In the genomic region with DNA sequence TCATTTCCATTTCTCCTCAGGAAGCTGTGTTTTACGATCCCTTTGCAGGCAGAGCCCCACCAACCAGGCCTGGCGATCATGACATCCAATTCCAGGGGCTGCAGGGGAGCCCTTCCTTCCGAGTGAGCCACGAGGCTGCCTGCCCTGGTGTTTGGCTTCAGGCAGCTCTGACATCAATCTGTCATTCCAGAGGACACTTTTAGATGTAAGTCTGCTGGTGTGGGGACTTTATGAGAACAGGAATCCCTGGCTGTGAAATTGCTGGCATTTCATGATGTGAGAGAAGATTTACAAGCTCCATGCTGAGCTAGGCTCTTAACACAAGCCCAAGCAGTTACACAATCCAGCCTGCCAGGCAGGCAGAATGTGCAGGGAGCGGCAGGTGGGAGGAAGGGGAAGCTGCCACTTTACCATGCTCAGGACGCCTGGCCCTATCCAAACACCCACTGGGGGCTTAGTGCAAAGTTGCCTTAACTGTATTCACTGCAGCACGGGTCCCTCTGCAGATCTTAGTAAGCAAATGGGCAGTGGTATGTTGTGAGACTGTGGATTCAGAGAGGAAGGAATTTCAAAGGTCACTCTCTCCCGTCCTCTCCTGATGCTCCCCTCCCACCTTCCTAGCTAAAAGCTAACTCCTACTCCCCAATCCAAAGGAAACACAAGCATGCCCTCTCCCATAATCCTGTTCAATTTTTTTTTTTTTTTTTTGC, we compare ENCODE assay signal across 10 cellular contexts. TPM values are rescaled to one million over a fixed set of nuclear protein-coding genes. Genes with fewer than 3 reads are reported as not detected.
DNase-seq lines count a peak whose midpoint lies in the region; ATAC-seq and TF ChIP-seq lines count a peak whose summit lies in the region.
"Had no signal": no experiment of that assay in that cellular context is flagged by ENCODE, and none has a peak within 500 bp of the region (broad histone marks: within the 10 kb centered on the region; RNA-seq: fewer than 3 reads in every experiment).

No MANE protein-coding gene starts in this region.

- no peaks in the 10 kb centered on the region for H3K9me3 ChIP-seq in suprapubic skin

- no peak for TF ChIP-seq POLR2A in suprapubic skin (IDR thresholded peaks at IDR 0.05)

- POLR2A ChIA-PET in activated CD8-positive, alpha-beta T cell treated with anti-CD3 and anti-CD28 coated beads for 36 hours (lab: Charles Lee), result interaction anchor here (0.7 kb wide), 2 partner anchors 19 to 23 kb away, joined by 3 to 5 read pairs; no protein-coding TSS in a partner anchor

- H3K4me3 ChIP-seq in suprapubic skin, result no peak overlapping the region
- H3K4me3 ChIP-seq: BLaER1 had no signal

- H3K4me1 Mint-ChIP-seq in activated CD8-positive, alpha-beta T cell treated with anti-CD3 and anti-CD28 coated beads for 36 hours (ENCODE audit: low read depth), result peaks cover 3% of the 10 kb centered on the region

- H3K4me3 Mint-ChIP-seq in activated CD8-positive, alpha-beta T cell treated with anti-CD3 and anti-CD28 coated beads for 36 hours, result no peak overlapping the region

- CTCF ChIA-PET in activated CD8-positive, alpha-beta T cell treated with anti-CD3 and anti-CD28 coated beads for 36 hours (lab: Charles Lee), result interaction anchor here (0.6 to 2.7 kb wide), 5 partner anchors 12 to 214 kb away, joined by 3 to 12 read pairs (median 8); no protein-coding TSS in a partner anchor

- no peak for TF ChIP-seq EP300 in suprapubic skin (IDR thresholded peaks at IDR 0.05)

- no peaks in the 10 kb centered on the region for H3K27me3 ChIP-seq in suprapubic skin
- H3K27me3 ChIP-seq: BLaER1 had no signal

- DNase-seq in NCI-H526 (lab: John Stamatoyannopoulos, UW), result peak; percentile 18 to 45
- DNase-seq in NCI-H526 treated with DMSO at 0.1 percent for 48 hours (lab: John Stamatoyannopoulos, UW), result no peak
- DNase-seq in SKM-1 (lab: John Stamatoyannopoulos, UW; ENCODE audit: unreplicated experiment), result peak; percentile 19
- DNase-seq in iris pigment epithelial cell (ENCODE audit: low read depth), result peak; percentile 62
- DNase-seq in suprapubic skin (ENCODE audit: low spot score in 2 of 2), result peak; percentile 68 to 80
- no peak for DNase-seq in activated CD8-positive, alpha-beta T cell treated with anti-CD3 and anti-CD28 coated beads for 36 hours
- no peak for DNase-seq in activated CD4-positive, alpha-beta T cell treated with anti-CD3 and anti-CD28 coated beads for 4 hours

- peaks cover 25% of the 10 kb centered on the region for H3K4me1 ChIP-seq in suprapubic skin

- TF ChIP-seq CTCF in suprapubic skin (IDR thresholded peaks at IDR 0.05), result no peak
- TF ChIP-seq CTCF in activated CD8-positive, alpha-beta T cell treated with anti-CD3 and anti-CD28 coated beads for 36 hours (IDR thresholded peaks at IDR 0.05), result no peak

- H3K27ac Mint-ChIP-seq in activated CD8-positive, alpha-beta T cell treated with anti-CD3 and anti-CD28 coated beads for 36 hours, result no peak overlapping the region

- peaks cover 2% of the 10 kb centered on the region for H3K9me3 Mint-ChIP-seq in activated CD8-positive, alpha-beta T cell treated with anti-CD3 and anti-CD28 coated beads for 36 hours

- intact Hi-C loops in activated CD8-positive, alpha-beta T cell treated with anti-CD3 and anti-CD28 coated beads for 36 hours (cut with micrococcal nuclease), result no loop called here

- H3K36me3 ChIP-seq in suprapubic skin, result no peaks in the 10 kb centered on the region
- H3K36me3 ChIP-seq: BLaER1 had no signal

- no peaks in the 10 kb centered on the region for H3K36me3 Mint-ChIP-seq in activated CD8-positive, alpha-beta T cell treated with anti-CD3 and anti-CD28 coated beads for 36 hours (ENCODE audit: low read depth)

- H3K27ac ChIP-seq in suprapubic skin, result peak overlapping the region; percentile 80
- H3K27ac ChIP-seq: BLaER1 had no signal

- H3K27me3 Mint-ChIP-seq in activated CD8-positive, alpha-beta T cell treated with anti-CD3 and anti-CD28 coated beads for 36 hours, result no peaks in the 10 kb centered on the region

- WGBS in suprapubic skin, result 47% methylated on average over 8 of the region's 8 CpGs

- no peak for ATAC-seq in activated CD8-positive, alpha-beta T cell treated with anti-CD3 and anti-CD28 coated beads for 36 hours
- ATAC-seq in GM19035 (IDR thresholded peaks at IDR 0.05; ENCODE audit: unreplicated experiment), result no peak

RNA-seq across cellular contexts. Expression of a gene that starts 43.4 kb away (rescaled TPM):
- total RNA-seq in suprapubic skin, result 100 to 1,000 TPM; 117 to 232 (median 164) TPM
- total RNA-seq in activated CD8-positive, alpha-beta T cell treated with anti-CD3 and anti-CD28 coated beads for 36 hours, result 100 to 1,000 TPM in 1 of 2 experiments, 10 to 100 TPM in 1; 99.8 to 105 TPM

RNA-seq across cellular contexts. Expression of a gene that starts 58.5 kb away (rescaled TPM):
- total RNA-seq in suprapubic skin, result 100 to 1,000 TPM; 105 to 152 (median 137) TPM
- not detected for total RNA-seq in activated CD8-positive, alpha-beta T cell treated with anti-CD3 and anti-CD28 coated beads for 36 hours
- total RNA-seq: T-helper 1 cell treated with Interleukin-12 subunit alpha and Interleukin-12 subunit beta and Interleukin-4 antibody, amounts not matched to agents 30 ng/mL and 1 ng/mL, for 36 hours had no signal

Comparison
In these comparisons a context has a peak if more than half of its experiments do, and no peak if none do; other contexts are left out.
1. DNase-seq: peak in NCI-H526 (2 of 2), SKM-1 (single experiment), iris pigment epithelial cell (single experiment) and suprapubic skin (2 of 2); none in NCI-H526 treated with DMSO at 0.1 percent for 48 hours (single experiment), activated CD8-positive, alpha-beta T cell treated with anti-CD3 and anti-CD28 coated beads for 36 hours (single experiment) and activated CD4-positive, alpha-beta T cell treated with anti-CD3 and anti-CD28 coated beads for 4 hours (0 of 2).
2. RNA of a gene that starts 58.5 kb away (total RNA-seq): 105 to 152 TPM in suprapubic skin; not detected in activated CD8-positive, alpha-beta T cell treated with anti-CD3 and anti-CD28 coated beads for 36 hours; every median in the first group is over 10 times any median in the second.